ENCODE assay signal across 27 cellular contexts in genomic region chr11:2694495-2694894, GRCh38. TPM values are rescaled to one million over a fixed set of nuclear protein-coding genes. Genes with fewer than 3 reads are reported as not detected.
A peak's percentile ranks its signal among the peaks of the same experiment; 100 is the strongest.
DNase-seq lines count a peak whose midpoint lies in the region; ATAC-seq, FAIRE-seq and TF ChIP-seq lines count a peak whose summit lies in the region.
"Had no signal": no experiment of that assay in that cellular context is flagged by ENCODE, and none has a peak within 500 bp of the region (broad histone marks: within the 10 kb centered on the region; RNA-seq: fewer than 3 reads in every experiment).

No MANE protein-coding gene starts in this region.

- H3K9me3 Mint-ChIP-seq in activated CD4-positive, alpha-beta T cell treated with anti-CD3 and anti-CD28 coated beads for 36 hours (ENCODE audit: low read depth) = no peaks in the 10 kb centered on the region
- no peaks in the 10 kb centered on the region for H3K9me3 Mint-ChIP-seq in activated CD4-positive, alpha-beta T cell treated with anti-CD3 and anti-CD28 coated beads, Interleukin-2, amount 10 ng/mL, durations not matched to agents 24 days and 14 days
- no peaks in the 10 kb centered on the region for H3K9me3 Mint-ChIP-seq in WTC11
- H3K9me3 Mint-ChIP-seq: activated CD4-positive, alpha-beta T cell treated with anti-CD3 and anti-CD28 coated beads, Interleukin-2, amount 10 ng/mL, durations not matched to agents 7 days and 5 days; activated naive CD4-positive, alpha-beta T cell treated with anti-CD3 and anti-CD28 coated beads, Interleukin-2, amount 50 U/mL, for 24 hours; CD8-positive, alpha-beta T cell; effector memory CD8-positive, alpha-beta T cell had no signal

- peaks cover 75% of the 10 kb centered on the region for H3K4me1 ChIP-seq in HepG2 (ENCODE audit: insufficient read depth, low read length)
- peaks cover 20% of the 10 kb centered on the region for H3K4me1 ChIP-seq in suprapubic skin

- no peak for ATAC-seq in activated CD4-positive, alpha-beta T cell treated with anti-CD3 and anti-CD28 coated beads for 36 hours
- no peak for ATAC-seq in WTC11
- ATAC-seq in HepG2 = no peak
- ATAC-seq: CD8-positive, alpha-beta T cell; effector memory CD8-positive, alpha-beta T cell; esophagus mucosa had no signal

- H3K9ac ChIP-seq in HepG2 (ENCODE audit: insufficient read depth, low read depth, low read length) = peak overlapping the region; percentile 99; the same call in 1 of the 2 replicates
- H3K9ac ChIP-seq: GM23248 had no signal

- peaks cover 98% of the 10 kb centered on the region for H4K20me1 ChIP-seq in HepG2 (ENCODE audit: insufficient read depth, low read length)

- TF ChIP-seq CTCF in WTC11 (IDR thresholded peaks at IDR 0.05) (no peak), HepG2 (CRISPR knock-in tag; IDR thresholded peaks at IDR 0.05) (no peak), suprapubic skin (IDR thresholded peaks at IDR 0.05) (no peak)

- H3K9me3 ChIP-seq in HepG2 (ENCODE audit: low read length) (no peaks in the 10 kb centered on the region), suprapubic skin (no peaks in the 10 kb centered on the region)

- H3K27ac Mint-ChIP-seq in activated CD4-positive, alpha-beta T cell treated with anti-CD3 and anti-CD28 coated beads for 36 hours = no peak overlapping the region
- H3K27ac Mint-ChIP-seq in activated CD4-positive, alpha-beta T cell treated with anti-CD3 and anti-CD28 coated beads, Interleukin-2, amount 10 ng/mL, durations not matched to agents 24 days and 14 days = no peak overlapping the region
- H3K27ac Mint-ChIP-seq in WTC11 = peak overlapping the region; percentile 99
- H3K27ac Mint-ChIP-seq: activated CD4-positive, alpha-beta T cell treated with anti-CD3 and anti-CD28 coated beads, Interleukin-2, amount 10 ng/mL, durations not matched to agents 7 days and 5 days; activated naive CD4-positive, alpha-beta T cell treated with anti-CD3 and anti-CD28 coated beads, Interleukin-2, amount 50 U/mL, for 24 hours; CD8-positive, alpha-beta T cell; effector memory CD8-positive, alpha-beta T cell had no signal

- no peak for TF ChIP-seq EP300 in HepG2 (IDR thresholded peaks at IDR 0.05; ENCODE audit: low read depth in 2 of 2, low read length in 2 of 2)
- no peak for TF ChIP-seq EP300 in HepG2 (CRISPR knock-in tag; IDR thresholded peaks at IDR 0.05; ENCODE audit: borderline replicate concordance)
- TF ChIP-seq EP300 in suprapubic skin (IDR thresholded peaks at IDR 0.05) = no peak

- H3K79me2 ChIP-seq in HepG2 (ENCODE audit: insufficient read depth, low read length) = peaks cover 100% of the 10 kb centered on the region

- intact Hi-C loops in activated CD4-positive, alpha-beta T cell treated with anti-CD3 and anti-CD28 coated beads for 36 hours (cut with DNase I, micrococcal nuclease) = no loop called here
- intact Hi-C loops in activated CD4-positive, alpha-beta T cell treated with anti-CD3 and anti-CD28 coated beads, Interleukin-2, amount 10 ng/mL, durations not matched to agents 24 days and 14 days (cut with micrococcal nuclease) = no loop called here
- intact Hi-C loops in HepG2 (cut with micrococcal nuclease; ENCODE audit: unreplicated experiment) = loop anchor here (2.0 to 5.0 kb wide), 3 partner anchors 84 to 193 kb away; partner anchors contain the start of gene CDKN1C

- TF ChIP-seq POLR2A in HepG2 (IDR thresholded peaks at IDR 0.05; ENCODE audit: insufficient read depth in 1 of 2, low read depth in 2 of 2, low read length in 2 of 2) (no peak; a peak in 1 of 4 replicates), suprapubic skin (IDR thresholded peaks at IDR 0.05) (no peak)

- 36% methylated on average over 7 of the region's 7 CpGs for WGBS in HepG2 (ENCODE audit: low lambda C conversion rate)
- 71% methylated on average over 7 of the region's 7 CpGs for WGBS in suprapubic skin

- H2AFZ ChIP-seq in HepG2 (ENCODE audit: low read length) = no peak overlapping the region
- H2AFZ ChIP-seq: GM23248, PC-9 had no signal

- H3K36me3 Mint-ChIP-seq in activated CD4-positive, alpha-beta T cell treated with anti-CD3 and anti-CD28 coated beads for 36 hours (ENCODE audit: low read depth) = peaks cover 10% of the 10 kb centered on the region
- H3K36me3 Mint-ChIP-seq in activated CD4-positive, alpha-beta T cell treated with anti-CD3 and anti-CD28 coated beads, Interleukin-2, amount 10 ng/mL, durations not matched to agents 24 days and 14 days (ENCODE audit: low read depth) = peaks cover 5% of the 10 kb centered on the region
- peaks cover 15% of the 10 kb centered on the region for H3K36me3 Mint-ChIP-seq in WTC11

- POLR2A ChIA-PET in activated CD4-positive, alpha-beta T cell treated with anti-CD3 and anti-CD28 coated beads for 36 hours (lab: Charles Lee) = no interaction called here
- POLR2A ChIA-PET in WTC11 (lab: Charles Lee) (no interaction called here), HepG2 (lab: Yijun Ruan, JAX) (interaction anchor here (1.3 to 10.8 kb wide), 4 partner anchors 27 to 161 kb away, joined by 3 to 201 read pairs (median 5); no protein-coding TSS in a partner anchor)

- H3K27ac ChIP-seq in HepG2 (ENCODE audit: extremely low read length, insufficient read depth, low read length) (peak overlapping the region; percentile 3), suprapubic skin (no peak overlapping the region)
- H3K27ac ChIP-seq: 22Rv1, coronary artery, GM23248, PC-9, skin epidermis had no signal

- no peak overlapping the region for H3K4me3 Mint-ChIP-seq in activated CD4-positive, alpha-beta T cell treated with anti-CD3 and anti-CD28 coated beads for 36 hours
- no peak overlapping the region for H3K4me3 Mint-ChIP-seq in activated CD4-positive, alpha-beta T cell treated with anti-CD3 and anti-CD28 coated beads, Interleukin-2, amount 10 ng/mL, durations not matched to agents 24 days and 14 days
- H3K4me3 Mint-ChIP-seq in WTC11 = peak overlapping the region; percentile 33
- H3K4me3 Mint-ChIP-seq: activated CD4-positive, alpha-beta T cell treated with anti-CD3 and anti-CD28 coated beads, Interleukin-2, amount 10 ng/mL, durations not matched to agents 7 days and 5 days; activated naive CD4-positive, alpha-beta T cell treated with anti-CD3 and anti-CD28 coated beads, Interleukin-2, amount 50 U/mL, for 24 hours; CD8-positive, alpha-beta T cell; effector memory CD8-positive, alpha-beta T cell had no signal

- no peak for TF ChIP-seq RAD21 in HepG2 (CRISPR knock-in tag; IDR thresholded peaks at IDR 0.05)

- H3K4me1 Mint-ChIP-seq in activated CD4-positive, alpha-beta T cell treated with anti-CD3 and anti-CD28 coated beads for 36 hours = peaks cover 8% of the 10 kb centered on the region
- peaks cover 11% of the 10 kb centered on the region for H3K4me1 Mint-ChIP-seq in activated CD4-positive, alpha-beta T cell treated with anti-CD3 and anti-CD28 coated beads, Interleukin-2, amount 10 ng/mL, durations not matched to agents 24 days and 14 days
- peaks cover 86% of the 10 kb centered on the region for H3K4me1 Mint-ChIP-seq in WTC11

- H3K27me3 ChIP-seq in HepG2 (ENCODE audit: control insufficient read depth in 1 of 2, insufficient read depth in 2 of 2, low read length in 2 of 2) = peaks cover 0 to 3% of the 10 kb centered on the region in 2 experiments; a peak in 1 of 5 replicates
- no peaks in the 10 kb centered on the region for H3K27me3 ChIP-seq in suprapubic skin

- CTCF ChIA-PET in activated CD4-positive, alpha-beta T cell treated with anti-CD3 and anti-CD28 coated beads for 36 hours (lab: Charles Lee) = interaction anchor here (0.5 kb wide), 2 partner anchors 9 to 58 kb away, joined by 3 read pairs; no protein-coding TSS in a partner anchor
- CTCF ChIA-PET in WTC11 (lab: Charles Lee) (interaction anchor here (1.6 to 2.9 kb wide), 6 partner anchors 13 to 198 kb away, joined by 8 to 34 read pairs (median 12); partner anchors contain the start of gene CDKN1C), HepG2 (lab: Yijun Ruan, JAX; ENCODE audit: low intra/inter-chr PET ratio, low total read pairs) (interaction anchor here (3.9 kb wide), 1 partner anchor 194 kb away, joined by 25 read pairs; no protein-coding TSS in a partner anchor)

- in situ Hi-C loops in HepG2 (cut with HindIII; ENCODE audit: extremely low pct_ligation_motif_present, low pct_unique_long_range_greater_than_20kb) = loop anchor here (5.0 to 10.0 kb wide), 2 partner anchors 203 to 270 kb away; no protein-coding TSS in a partner anchor

- peak overlapping the region; percentile 78 for H3K4me2 ChIP-seq in HepG2 (ENCODE audit: low read depth, low read length)
- H3K4me2 ChIP-seq: PC-9 had no signal

- FAIRE-seq in HepG2 (lab: Jason Lieb, UNC) = no peak
- FAIRE-seq: frontal cortex, GM18507, TTC549 had no signal

- BruUV-seq in HepG2 (replicated peaks; lab: Mats Ljungman, UMichigan) = no TSS peak

- peak overlapping the region; percentile 13 to 95 (median 95); a peak in 5 of 6 replicates for H3K4me3 ChIP-seq in HepG2 (replicated peaks in 1 of 3; ENCODE audit: insufficient read depth in 1 of 3, low read depth in 2 of 3, low read length in 3 of 3)
- no peak overlapping the region for H3K4me3 ChIP-seq in suprapubic skin
- H3K4me3 ChIP-seq: coronary artery, GM23248, PC-9, skin epidermis had no signal

- DNase-seq in activated CD4-positive, alpha-beta T cell treated with anti-CD3 and anti-CD28 coated beads for 36 hours = peak; percentile 0
- DNase-seq in activated CD4-positive, alpha-beta T cell treated with anti-CD3 and anti-CD28 coated beads, Interleukin-2, amount 10 ng/mL, durations not matched to agents 24 days and 14 days = no peak
- DNase-seq in WTC11 (ENCODE audit: low spot score) = no peak
- DNase-seq in HepG2 (ENCODE audit: low spot score) = no peak
- peak; percentile 3 to 23 for DNase-seq in suprapubic skin (ENCODE audit: low spot score in 2 of 2)
- no peak for DNase-seq in NCI-H2081 treated with DMSO at 0.1 percent for 48 hours (lab: John Stamatoyannopoulos, UW)
- no peak for DNase-seq in stimulated activated CD4-positive, alpha-beta T cell treated with anti-CD3 and anti-CD28 coated beads, Interleukin-2, amount 100 ng/mL, for 48 hours
- no peak for DNase-seq in globus pallidus (ENCODE audit: low spot score)
- DNase-seq: activated CD4-positive, alpha-beta T cell treated with anti-CD3 and anti-CD28 coated beads, Interleukin-2, amount 10 ng/mL, durations not matched to agents 7 days and 5 days; CD8-positive, alpha-beta T cell; DMS153; effector memory CD8-positive, alpha-beta T cell; NCI-H1105; NCI-H2029 treated with DMSO at 0.1 percent for 48 hours; PC-9; SHP77 treated with DMSO at 0.1 percent for 48 hours; stimulated activated CD4-positive, alpha-beta T cell treated with anti-CD3 and anti-CD28 coated beads, Interleukin-2, amount 100 ng/mL, for 24 hours; substantia nigra had no signal

- H3K36me3 ChIP-seq in HepG2 (replicated peaks in 1 of 2; ENCODE audit: control insufficient read depth in 1 of 2, insufficient read depth in 2 of 2, low read length in 2 of 2) = peaks cover 16 to 68% of the 10 kb centered on the region in 2 experiments
- no peaks in the 10 kb centered on the region for H3K36me3 ChIP-seq in suprapubic skin

- H3K27me3 Mint-ChIP-seq in activated CD4-positive, alpha-beta T cell treated with anti-CD3 and anti-CD28 coated beads for 36 hours = no peaks in the 10 kb centered on the region
- peaks cover 3% of the 10 kb centered on the region for H3K27me3 Mint-ChIP-seq in activated CD4-positive, alpha-beta T cell treated with anti-CD3 and anti-CD28 coated beads, Interleukin-2, amount 10 ng/mL, durations not matched to agents 24 days and 14 days
- H3K27me3 Mint-ChIP-seq in WTC11 (ENCODE audit: low read depth) = peaks cover 11% of the 10 kb centered on the region
- H3K27me3 Mint-ChIP-seq: activated naive CD4-positive, alpha-beta T cell treated with anti-CD3 and anti-CD28 coated beads, Interleukin-2, amount 50 U/mL, for 24 hours; effector memory CD8-positive, alpha-beta T cell had no signal

RNA-seq across cellular contexts. Expression of gene KCNQ1OT1, which starts 5.3 kb away (rescaled TPM):
- total RNA-seq in activated CD4-positive, alpha-beta T cell treated with anti-CD3 and anti-CD28 coated beads for 36 hours = under 1 TPM; 0.16 TPM
- total RNA-seq in activated CD4-positive, alpha-beta T cell treated with anti-CD3 and anti-CD28 coated beads, Interleukin-2, amount 10 ng/mL, durations not matched to agents 24 days and 14 days = 0.59 and 0.61 TPM in 2 replicates
- total RNA-seq in WTC11 (2021) (2.1 to 2.4 TPM (median 2.3 TPM) in 3 replicates), HepG2 (2016; rRNA removed; fragmentation: Illumina TruSeq; extraction: Trizol) (2.5 and 18.9 TPM in 2 replicates), suprapubic skin (1 to 10 TPM; 2.5 to 4.5 (median 3.1) TPM)
- total RNA-seq in HepG2 (2016; cell fraction: cytosol; rRNA removed; fragmentation: Illumina TruSeq; extraction: Trizol; ENCODE audit: low read depth) = 0.30 and 0.35 TPM in 2 replicates
- total RNA-seq in HepG2 (2016; cell fraction: insoluble cytoplasmic fraction; rRNA removed; fragmentation: Illumina TruSeq; extraction: Trizol) = 2.0 and 16.5 TPM in 2 replicates
- total RNA-seq in HepG2 (2016; cell fraction: membrane; rRNA removed; fragmentation: Illumina TruSeq; extraction: Trizol) = 0.90 and 1.1 TPM in 2 replicates
- 66.8 and 83.4 TPM in 2 replicates for total RNA-seq in HepG2 (2016; cell fraction: nucleus; rRNA removed; fragmentation: Illumina TruSeq; extraction: Trizol)
- polyA plus RNA-seq in HepG2 (2011; rRNA removed) = 1.3 TPM in 2 replicates
- 0.05 TPM in 2 replicates for polyA plus RNA-seq in HepG2 (2011; cell fraction: cytosol; rRNA removed)
- polyA plus RNA-seq in HepG2 (2011; cell fraction: nucleus; rRNA removed) = 11.8 and 14.7 TPM in 2 replicates
- polyA plus RNA-seq in HepG2 (2012) = 1.9 and 2.0 TPM in 2 replicates
- polyA plus RNA-seq in HepG2 (2016; cell fraction: cytosol; fragmentation: Illumina TruSeq; extraction: Trizol; ENCODE audit: low read depth) = 0.01 and 0.02 TPM in 2 replicates
- polyA plus RNA-seq in HepG2 (2016; cell fraction: insoluble cytoplasmic fraction; fragmentation: Illumina TruSeq; extraction: Trizol; ENCODE audit: low read depth) = 0.15 and 0.17 TPM in 2 replicates
- 0.03 and 0.06 TPM in 2 replicates for polyA plus RNA-seq in HepG2 (2016; cell fraction: membrane; fragmentation: Illumina TruSeq; extraction: Trizol; ENCODE audit: low read depth)
- 8.4 and 10.5 TPM in 2 replicates for polyA plus RNA-seq in HepG2 (2016; cell fraction: nucleus; fragmentation: Illumina TruSeq; extraction: Trizol; ENCODE audit: insufficient read depth, low read depth)
- polyA minus RNA-seq in HepG2 (2011; rRNA and poly(A)+ RNA removed; ENCODE audit: low replicate concordance) = 0.05 and 36.1 TPM in 2 replicates
- polyA minus RNA-seq in HepG2 (2011; cell fraction: cytosol; rRNA and poly(A)+ RNA removed) = 0.79 and 0.97 TPM in 2 replicates
- 112 and 125 TPM in 2 replicates for polyA minus RNA-seq in HepG2 (2011; cell fraction: nucleus; rRNA and poly(A)+ RNA removed)

Comparison
In these comparisons a context has a peak if more than half of its experiments do, and no peak if none do; other contexts are left out.
1. DNase-seq: peak in activated CD4-positive, alpha-beta T cell treated with anti-CD3 and anti-CD28 coated beads for 36 hours (single experiment) and suprapubic skin (2 of 2); none in activated CD4-positive, alpha-beta T cell treated with anti-CD3 and anti-CD28 coated beads, Interleukin-2, amount 10 ng/mL, durations not matched to agents 24 days and 14 days (single experiment), WTC11 (single experiment), HepG2 (single experiment), NCI-H2081 treated with DMSO at 0.1 percent for 48 hours (single experiment), stimulated activated CD4-positive, alpha-beta T cell treated with anti-CD3 and anti-CD28 coated beads, Interleukin-2, amount 100 ng/mL, for 48 hours (0 of 2) and globus pallidus (single experiment).